Comparison of ENCODE assay signal across 24 cellular contexts in genomic region chr1:61397915-61398314, GRCh38.
DNase-seq lines count a peak whose midpoint lies in the region; ATAC-seq and TF ChIP-seq lines count a peak whose summit lies in the region.
"Had no signal": no experiment of that assay in that cellular context is flagged by ENCODE, and none has a peak within 500 bp of the region (broad histone marks: within the 10 kb centered on the region; RNA-seq: fewer than 3 reads in every experiment).

No MANE protein-coding gene starts in this region.

- no peak for TF ChIP-seq EP300 in esophagus muscularis mucosa (IDR thresholded peaks at IDR 0.05)

- no peak for ATAC-seq in thoracic aorta (ENCODE audit: insufficient number of reproducible peaks, low FRiP score, low read depth)
- ATAC-seq: activated naive CD8-positive, alpha-beta T cell treated with anti-CD3 and anti-CD28 coated beads, Interleukin-2, amount 50 U/mL, for 24 hours; K562; lower lobe of right lung; WTC11 had no signal

- 33% methylated on average over 4 of the region's 4 CpGs for WGBS in esophagus muscularis mucosa

- TF ChIP-seq CTCF in esophagus muscularis mucosa (IDR thresholded peaks at IDR 0.05) = no peak
- no peak for TF ChIP-seq CTCF in nephron (IDR thresholded peaks at IDR 0.05; ENCODE audit: unreplicated experiment in 3 of 3)
- no peak for TF ChIP-seq CTCF in thoracic aorta (IDR thresholded peaks at IDR 0.05)

- H3K36me3 Mint-ChIP-seq in nephron (ENCODE audit: low read depth) = peaks cover 4% of the 10 kb centered on the region
- H3K36me3 Mint-ChIP-seq: WTC11 had no signal

- no peak for TF ChIP-seq POLR2A in esophagus muscularis mucosa (IDR thresholded peaks at IDR 0.05; ENCODE audit: low read depth)

- no peak overlapping the region for H3K4me3 Mint-ChIP-seq in nephron
- H3K4me3 Mint-ChIP-seq: activated naive CD8-positive, alpha-beta T cell treated with anti-CD3 and anti-CD28 coated beads, Interleukin-2, amount 50 U/mL, for 24 hours; CD14-positive monocyte; WTC11 had no signal

- H3K4me3 ChIP-seq in SJCRH30 = no peak overlapping the region
- no peak overlapping the region for H3K4me3 ChIP-seq in esophagus muscularis mucosa
- H3K4me3 ChIP-seq in thoracic aorta = no peak overlapping the region
- H3K4me3 ChIP-seq: K562, lower lobe of right lung, vagina had no signal

- H3K9me3 Mint-ChIP-seq in nephron = no peaks in the 10 kb centered on the region
- H3K9me3 Mint-ChIP-seq: activated naive CD8-positive, alpha-beta T cell treated with anti-CD3 and anti-CD28 coated beads, Interleukin-2, amount 50 U/mL, for 24 hours; CD14-positive monocyte; WTC11 had no signal

- peak in 1 of 2 experiments; percentile 29 for DNase-seq in SJCRH30
- no peak for DNase-seq in esophagus muscularis mucosa (ENCODE audit: extremely low spot score)
- no peak for DNase-seq in thoracic aorta (ENCODE audit: low spot score)
- DNase-seq in HCEC 1CT = no peak
- no peak for DNase-seq in GF-D8 (lab: John Stamatoyannopoulos, UW)
- no peak for DNase-seq in kidney tubule cell (ENCODE audit: low spot score)
- DNase-seq: activated CD4-positive, alpha-beta T cell treated with anti-CD3 and anti-CD28 coated beads, Interleukin-2, amount 50 U/mL, for 4 hours; activated CD8-positive, alpha-beta memory T cell treated with anti-CD3 and anti-CD28 coated beads, Interleukin-2, amount 50 U/mL, for 48 hours; activated effector memory CD4-positive, alpha-beta T cell treated with Interleukin-2 at 50 U/mL for 16 hours; activated naive CD8-positive, alpha-beta T cell treated with anti-CD3 and anti-CD28 coated beads, Interleukin-2, amount 50 U/mL, for 24 hours; central memory CD4-positive, alpha-beta T cell; foreskin melanocyte; hypothalamus; lower lobe of right lung; NCI-H1436 treated with DMSO at 0.1 percent for 48 hours; NCI-H2171 treated with DMSO at 0.1 percent for 48 hours; retina; T-helper 9 cell had no signal

- H3K27ac ChIP-seq in SJCRH30 (0 out of 2 replicates have a peak overlapping the region, but pooled peaks have one; percentile 0), esophagus muscularis mucosa (replicated peaks in 1 of 4) (peak overlapping the region in 3 of 4 donors; percentile 47 to 67 (median 64)), thoracic aorta (peak overlapping the region; percentile 4 to 23)
- H3K27ac ChIP-seq: lower lobe of right lung, neutrophil, vagina had no signal

- H3K27me3 Mint-ChIP-seq in nephron (ENCODE audit: low read depth) = no peaks in the 10 kb centered on the region
- H3K27me3 Mint-ChIP-seq: activated naive CD8-positive, alpha-beta T cell treated with anti-CD3 and anti-CD28 coated beads, Interleukin-2, amount 50 U/mL, for 24 hours had no signal

- no peaks in the 10 kb centered on the region for H3K9me3 ChIP-seq in SJCRH30 (replicated peaks)
- H3K9me3 ChIP-seq in esophagus muscularis mucosa = no peaks in the 10 kb centered on the region
- no peaks in the 10 kb centered on the region for H3K9me3 ChIP-seq in thoracic aorta
- H3K9me3 ChIP-seq: lower lobe of right lung, neutrophil, vagina had no signal

- H3K27me3 ChIP-seq in SJCRH30 (no peaks in the 10 kb centered on the region), esophagus muscularis mucosa (no peaks in the 10 kb centered on the region), thoracic aorta (replicated peaks; ENCODE audit: insufficient read depth) (no peaks in the 10 kb centered on the region)
- H3K27me3 ChIP-seq: neutrophil, vagina had no signal

- intact Hi-C loops in esophagus muscularis mucosa (cut with DNase I) = no loop called here

- H3K27ac Mint-ChIP-seq in nephron = peak overlapping the region; percentile 70 to 96 (median 94)
- H3K27ac Mint-ChIP-seq: activated naive CD8-positive, alpha-beta T cell treated with anti-CD3 and anti-CD28 coated beads, Interleukin-2, amount 50 U/mL, for 24 hours; CD14-positive monocyte; WTC11 had no signal

- peaks cover 14% of the 10 kb centered on the region for H3K4me1 ChIP-seq in SJCRH30
- peaks cover 0 to 50% (median 37%) of the 10 kb centered on the region in 4 donors for H3K4me1 ChIP-seq in esophagus muscularis mucosa
- H3K4me1 ChIP-seq in thoracic aorta (ENCODE audit: control insufficient read depth in 1 of 2, low read depth in 2 of 2) = peaks cover 0 to 50% of the 10 kb centered on the region in 2 donors

- no peaks in the 10 kb centered on the region; the same call in 1 of the 2 replicates for H3K36me3 ChIP-seq in SJCRH30
- peaks cover 0 to 10% (median 0%) of the 10 kb centered on the region in 4 donors for H3K36me3 ChIP-seq in esophagus muscularis mucosa
- H3K36me3 ChIP-seq in thoracic aorta = no peaks in the 10 kb centered on the region
- H3K36me3 ChIP-seq: lower lobe of right lung, neutrophil, vagina had no signal

- H3K4me1 Mint-ChIP-seq in nephron = peaks cover 73% of the 10 kb centered on the region
- H3K4me1 Mint-ChIP-seq: activated naive CD8-positive, alpha-beta T cell treated with anti-CD3 and anti-CD28 coated beads, Interleukin-2, amount 50 U/mL, for 24 hours had no signal

Comparison
In these comparisons a context has a peak if more than half of its experiments do, and no peak if none do; other contexts are left out.
1. H3K27ac ChIP-seq: peak in every context shown above with its lines; median percentile 64 in esophagus muscularis mucosa; 14 in thoracic aorta; 0 in SJCRH30.